ENCODE assay signal across 1 cellular context in genomic region chr3:9750556-9751411, GRCh38.
A peak's percentile ranks its signal among the peaks of the same experiment; 100 is the strongest.
TF ChIP-seq lines count a peak whose summit lies in the region.

No MANE protein-coding gene starts in this region.

TF ChIP-seq in K562, 482 proteins besides CTCF, POLR2A, EP300 and RAD21 (continues in another document):
- TF ChIP-seq E4F1 (CRISPR knock-in tag; IDR thresholded peaks at IDR 0.05; ENCODE audit: borderline replicate concordance): no peak
- no peak for TF ChIP-seq SMAD3 (CRISPR knock-in tag; conservative IDR thresholded peaks at IDR 0.05)
- TF ChIP-seq TRIM28 (IDR thresholded peaks at IDR 0.05): no peak
- no peak for TF ChIP-seq PHB2 (IDR thresholded peaks at IDR 0.05; ENCODE audit: low read depth)
- TF ChIP-seq ADNP (tag; IDR thresholded peaks at IDR 0.05): peak; percentile 91
- TF ChIP-seq SRSF9 (IDR thresholded peaks at IDR 0.05; ENCODE audit: borderline replicate concordance, low read depth, low read length): no peak
- TF ChIP-seq MTA3 (IDR thresholded peaks at IDR 0.05; ENCODE audit: borderline replicate concordance): no peak
- no peak for TF ChIP-seq SMARCA4 (IDR thresholded peaks at IDR 0.05)
- no peak for TF ChIP-seq RNF219 (CRISPR knock-in tag; IDR thresholded peaks at IDR 0.05)
- TF ChIP-seq DPF2 (IDR thresholded peaks at IDR 0.05): no peak
- no peak for TF ChIP-seq HDAC3 (IDR thresholded peaks at IDR 0.05; ENCODE audit: borderline replicate concordance, partially characterized antibody)
- peak in 1 of 2 experiments; percentile 50; a peak in 1 of 4 replicates for TF ChIP-seq HDAC1 (IDR thresholded peaks at IDR 0.05)
- no peak for TF ChIP-seq POLR2AphosphoS5 (IDR thresholded peaks at IDR 0.05; ENCODE audit: control insufficient read depth, insufficient read depth, low read depth, low read length)
- no peak for TF ChIP-seq NKRF (IDR thresholded peaks at IDR 0.05; ENCODE audit: borderline replicate concordance)
- TF ChIP-seq TARDBP (IDR thresholded peaks at IDR 0.05): no peak
- no peak for TF ChIP-seq MEF2D (tag; conservative IDR thresholded peaks at IDR 0.05; ENCODE audit: low read depth)
- TF ChIP-seq KDM1A (IDR thresholded peaks at IDR 0.05): peak; percentile 86 to 96
- TF ChIP-seq CREB3 (tag; conservative IDR thresholded peaks at IDR 0.05; ENCODE audit: low read depth): no peak
- TF ChIP-seq NCOA2 (IDR thresholded peaks at IDR 0.05; ENCODE audit: partially characterized antibody in 2 of 2): no peak
- peak; percentile 68; the same call in 1 of the 2 replicates for TF ChIP-seq CBX1 (IDR thresholded peaks at IDR 0.05; ENCODE audit: low read depth)
- no peak for TF ChIP-seq HINFP (tag; conservative IDR thresholded peaks at IDR 0.05; ENCODE audit: low read depth)
- TF ChIP-seq PHF20 (IDR thresholded peaks at IDR 0.05; ENCODE audit: partially characterized antibody): peak; percentile 24
- TF ChIP-seq ZNF444 (CRISPR knock-in tag; IDR thresholded peaks at IDR 0.05): no peak
- TF ChIP-seq GTF3C2 (IDR thresholded peaks at IDR 0.05; ENCODE audit: borderline replicate concordance, extremely low read depth, insufficient read length): no peak
- TF ChIP-seq HDGF (IDR thresholded peaks at IDR 0.05): no peak
- TF ChIP-seq CBX3 (IDR thresholded peaks at IDR 0.05; ENCODE audit: borderline replicate concordance in 1 of 2, low read length in 2 of 2): peak in 1 of 2 experiments; percentile 72; a peak in 1 of 3 replicates
- TF ChIP-seq TFAM (CRISPR knock-in tag; conservative IDR thresholded peaks at IDR 0.05): no peak
- TF ChIP-seq ZBTB33 (CRISPR knock-in tag; IDR thresholded peaks at IDR 0.05): peak; percentile 16; the same call in 1 of the 2 replicates
- peak; percentile 99 for TF ChIP-seq RBM25 (IDR thresholded peaks at IDR 0.05; ENCODE audit: low read depth, low read length, severe bottlenecking)
- TF ChIP-seq ELK1 (CRISPR knock-in tag; IDR thresholded peaks at IDR 0.05): no peak
- TF ChIP-seq ZNF12 (CRISPR knock-in tag; IDR thresholded peaks at IDR 0.05): no peak
- TF ChIP-seq UBTF (IDR thresholded peaks at IDR 0.05; ENCODE audit: borderline replicate concordance in 1 of 2, low read depth in 2 of 2, low read length in 2 of 2): 0 out of 4 replicates have a peak, but pooled peaks of 1 of the 2 experiments have one; percentile 22
- TF ChIP-seq ZNF324 (CRISPR knock-in tag; IDR thresholded peaks at IDR 0.05): no peak
- TF ChIP-seq LCOR (CRISPR knock-in tag; IDR thresholded peaks at IDR 0.05): no peak
- peak; percentile 90 for TF ChIP-seq SMARCA5 (IDR thresholded peaks at IDR 0.05)
- TF ChIP-seq ILK (tag; IDR thresholded peaks at IDR 0.05; ENCODE audit: borderline replicate concordance, low read depth): no peak
- peak in 1 of 2 experiments; percentile 68; a peak in 1 of 4 replicates for TF ChIP-seq RCOR1 (IDR thresholded peaks at IDR 0.05; ENCODE audit: borderline replicate concordance in 1 of 2, low read depth in 2 of 2, low read length in 2 of 2)
- TF ChIP-seq MECOM (CRISPR knock-in tag; IDR thresholded peaks at IDR 0.05): no peak
- no peak for TF ChIP-seq HIVEP1 (CRISPR knock-in tag; IDR thresholded peaks at IDR 0.05)
- TF ChIP-seq ZNF133 (CRISPR knock-in tag; IDR thresholded peaks at IDR 0.05): no peak
- TF ChIP-seq STAT5A (IDR thresholded peaks at IDR 0.05; ENCODE audit: borderline replicate concordance, low read length): no peak
- no peak for TF ChIP-seq RBFOX2 (IDR thresholded peaks at IDR 0.05; ENCODE audit: low read depth, low read length)
- TF ChIP-seq CCNT2 (IDR thresholded peaks at IDR 0.05; ENCODE audit: borderline replicate concordance, extremely low read depth, insufficient read length, low read depth, low read length): no peak
- no peak for TF ChIP-seq ZNF696 (CRISPR knock-in tag; conservative IDR thresholded peaks at IDR 0.05)
- no peak for TF ChIP-seq SNAPC5 (CRISPR knock-in tag; IDR thresholded peaks at IDR 0.05)
- no peak for TF ChIP-seq ETS1 (conservative IDR thresholded peaks at IDR 0.05; ENCODE audit: control insufficient read depth, low read depth, low read length)
- TF ChIP-seq THRAP3 (IDR thresholded peaks at IDR 0.05; ENCODE audit: borderline replicate concordance): no peak
